7 cellular contexts compared by ENCODE assay signal in genomic region chr7:100583132-100584045, GRCh38. TPM values are rescaled to one million over a fixed set of nuclear protein-coding genes. Genes with fewer than 3 reads are reported as not detected.
DNase-seq lines count a peak whose midpoint lies in the region; ATAC-seq and TF ChIP-seq lines count a peak whose summit lies in the region.

No MANE protein-coding gene starts in this region.

- H3K9ac ChIP-seq in HUES48 (ENCODE audit: low read depth, low read length) (no peak overlapping the region), colonic mucosa (ENCODE audit: low read depth in 2 of 2, low read length in 2 of 2) (peak overlapping the region; percentile 36 to 94)

- 56 to 65% methylated on average over 17 to 20 of the region's 23 CpGs for WGBS in mesodermal cell (ENCODE audit: insufficient coverage in 2 of 2), 2 experiments

- intact Hi-C loops in colonic mucosa (cut with DNase I): no loop called here

- TF ChIP-seq CTCF in VCaP (conservative IDR thresholded peaks at IDR 0.05): no peak
- no peak for TF ChIP-seq CTCF in colonic mucosa (IDR thresholded peaks at IDR 0.05)

- H3K9me3 ChIP-seq in HUES48 (ENCODE audit: control insufficient read depth, insufficient read depth, low read length) (no peaks in the 10 kb centered on the region), colonic mucosa (no peaks in the 10 kb centered on the region), mesodermal cell (ENCODE audit: control insufficient read depth, low read length) (no peaks in the 10 kb centered on the region)

- H3K27ac ChIP-seq in HUES48 (ENCODE audit: low read depth, low read length) (peak overlapping the region; percentile 78), VCaP (peak overlapping the region; percentile 99), colonic mucosa (peak overlapping the region; percentile 100), mesodermal cell (ENCODE audit: low read depth, low read length, severe bottlenecking) (peak overlapping the region; percentile 90)

- H3K4me1 ChIP-seq in HUES48 (ENCODE audit: control insufficient read depth, insufficient read depth, low read length) (peaks cover 18% of the 10 kb centered on the region), colonic mucosa (peaks cover 16% of the 10 kb centered on the region), mesodermal cell (ENCODE audit: control insufficient read depth, insufficient read depth, low read length, poor library complexity, severe bottlenecking) (peaks cover 24% of the 10 kb centered on the region)

- H3K36me3 ChIP-seq in HUES48 (ENCODE audit: control insufficient read depth, insufficient read depth, low read length): peaks cover 28% of the 10 kb centered on the region
- H3K36me3 ChIP-seq in colonic mucosa: peaks cover 15% of the 10 kb centered on the region
- H3K36me3 ChIP-seq in mesodermal cell (ENCODE audit: control insufficient read depth, insufficient read depth, low read length): peaks cover 44% of the 10 kb centered on the region

- H3K27me3 ChIP-seq in HUES48 (ENCODE audit: control insufficient read depth, insufficient read depth, low read length) (no peaks in the 10 kb centered on the region), colonic mucosa (no peaks in the 10 kb centered on the region)

- peak; percentile 19 for ATAC-seq in stimulated activated naive CD8-positive, alpha-beta T cell treated with anti-CD3 and anti-CD28 coated beads, Interleukin-15, Interleukin-2, amounts not matched to agents 100 U/mL and 50 U/mL, for 24 hours
- no peak for ATAC-seq in HG03439 (IDR thresholded peaks at IDR 0.05; ENCODE audit: unreplicated experiment)

- DNase-seq in colonic mucosa: peak; percentile 68
- DNase-seq in stimulated activated naive CD8-positive, alpha-beta T cell treated with anti-CD3 and anti-CD28 coated beads, Interleukin-15, Interleukin-2, amounts not matched to agents 100 U/mL and 50 U/mL, for 24 hours: peak; percentile 83
- DNase-seq in NCI-H510A treated with DMSO at 0.1 percent for 48 hours (lab: John Stamatoyannopoulos, UW): no peak

- H3K4me3 ChIP-seq in HUES48 (ENCODE audit: low read depth, low read length): peak overlapping the region; percentile 28
- peak overlapping the region; percentile 100 for H3K4me3 ChIP-seq in colonic mucosa
- H3K4me3 ChIP-seq in mesodermal cell (ENCODE audit: extremely low read depth, insufficient read depth, low read length, poor library complexity, severe bottlenecking): peak overlapping the region; percentile 70

RNA-seq across cellular contexts. Expression of gene LRCH4, which starts 2.5 kb away (rescaled TPM):
- 10 to 100 TPM; 59.0 to 65.4 TPM for total RNA-seq in colonic mucosa
- 53.1 TPM for polyA plus RNA-seq in mesodermal cell (2013, experiment 1 of 2)
- 44.1 TPM for polyA plus RNA-seq in mesodermal cell (2013, experiment 2 of 2)

RNA-seq across cellular contexts. Expression of gene FBXO24, which starts 2.7 kb away (rescaled TPM):
- total RNA-seq in colonic mucosa: 1 to 10 TPM in 1 of 2 donors, under 1 TPM in 1; 0.21 to 1.8 TPM
- 1.5 TPM for polyA plus RNA-seq in mesodermal cell (2013, experiment 1 of 2)
- 0.86 TPM for polyA plus RNA-seq in mesodermal cell (2013, experiment 2 of 2)

RNA-seq across cellular contexts. Expression of gene SAP25, which starts 9.7 kb away (rescaled TPM):
- total RNA-seq in colonic mucosa: 1 to 10 TPM in 1 of 2 donors, under 1 TPM in 1; 0.69 to 5.5 TPM
- 4.4 TPM for polyA plus RNA-seq in mesodermal cell (2013, experiment 1 of 2)
- polyA plus RNA-seq in mesodermal cell (2013, experiment 2 of 2): 3.1 TPM

RNA-seq across cellular contexts. Expression of gene PCOLCE, which starts 18.8 kb away (rescaled TPM):
- 10 to 100 TPM; 14.7 to 23.1 TPM for total RNA-seq in colonic mucosa
- 94.4 TPM for polyA plus RNA-seq in mesodermal cell (2013, experiment 1 of 2)
- polyA plus RNA-seq in mesodermal cell (2013, experiment 2 of 2): 83.5 TPM

RNA-seq across cellular contexts. Expression of gene MOSPD3, which starts 29.0 kb away (rescaled TPM):
- 10 to 100 TPM; 15.1 to 16.9 TPM for total RNA-seq in colonic mucosa
- 30.8 TPM for polyA plus RNA-seq in mesodermal cell (2013, experiment 1 of 2)
- polyA plus RNA-seq in mesodermal cell (2013, experiment 2 of 2): 23.6 TPM

Comparison
In these comparisons a context has a peak if more than half of its experiments do, and no peak if none do; other contexts are left out.
1. H3K4me3 ChIP-seq: peak in every context shown above with its lines; median percentile 100 in colonic mucosa; 70 in mesodermal cell; 28 in HUES48.